8 cellular contexts compared by ENCODE assay signal in genomic region chr12:106986625-106987389, GRCh38. TPM values are rescaled to one million over a fixed set of nuclear protein-coding genes. Genes with fewer than 3 reads are reported as not detected.
A peak's percentile ranks its signal among the peaks of the same experiment; 100 is the strongest.
DNase-seq lines count a peak whose midpoint lies in the region; ATAC-seq and TF ChIP-seq lines count a peak whose summit lies in the region.

TSS of gene MTERF2 (minus strand) at chr12:106987146. CDS start at chr12:106978714, 8,432 bp downstream.

- peak; percentile 75 for TF ChIP-seq POLR2A in GM19099 (IDR thresholded peaks at IDR 0.05; ENCODE audit: extremely low read depth, insufficient read length, low read depth)

- H3K4me3 Mint-ChIP-seq in activated CD4-positive, alpha-beta T cell treated with anti-CD3 and anti-CD28 coated beads, Interleukin-2, amount 10 ng/mL, durations not matched to agents 7 days and 5 days: peak within 1 kb of the TSS; percentile 92

- DNase-seq in AML-193 (lab: John Stamatoyannopoulos, UW) (peak; percentile 71 to 77), NCI-H510A (lab: John Stamatoyannopoulos, UW) (peak; percentile 87), cortex of kidney (lab: John Stamatoyannopoulos, UW) (peak; percentile 96), left kidney (ENCODE audit: low read depth, low spot score) (peak; percentile 98)
- DNase-seq in activated CD4-positive, alpha-beta T cell treated with anti-CD3 and anti-CD28 coated beads, Interleukin-2, amount 10 ng/mL, durations not matched to agents 7 days and 5 days: peak; percentile 81
- peak; percentile 83 for DNase-seq in stimulated activated CD4-positive, alpha-beta T cell treated with anti-CD3 and anti-CD28 coated beads, Interleukin-1b, Interleukin-23, amount 100 ng/mL, for 48 hours

- peaks cover 23% of the 10 kb centered on the region for H3K36me3 Mint-ChIP-seq in activated CD4-positive, alpha-beta T cell treated with anti-CD3 and anti-CD28 coated beads, Interleukin-2, amount 10 ng/mL, durations not matched to agents 7 days and 5 days (ENCODE audit: low read depth)

- POLR2A ChIA-PET in activated CD4-positive, alpha-beta T cell treated with anti-CD3 and anti-CD28 coated beads, Interleukin-2, amount 10 ng/mL, durations not matched to agents 7 days and 5 days (lab: Charles Lee): no interaction called here

- no peaks in the 10 kb centered on the region for H3K27me3 Mint-ChIP-seq in activated CD4-positive, alpha-beta T cell treated with anti-CD3 and anti-CD28 coated beads, Interleukin-2, amount 10 ng/mL, durations not matched to agents 7 days and 5 days

- H3K9me3 Mint-ChIP-seq in activated CD4-positive, alpha-beta T cell treated with anti-CD3 and anti-CD28 coated beads, Interleukin-2, amount 10 ng/mL, durations not matched to agents 7 days and 5 days: peaks cover 5% of the 10 kb centered on the region

- CTCF ChIA-PET in activated CD4-positive, alpha-beta T cell treated with anti-CD3 and anti-CD28 coated beads, Interleukin-2, amount 10 ng/mL, durations not matched to agents 7 days and 5 days (lab: Charles Lee): interaction anchor here (0.6 to 1.4 kb wide), 4 partner anchors 9 to 509 kb away, joined by 3 read pairs; no protein-coding TSS in a partner anchor

- peaks cover 39% of the 10 kb centered on the region for H3K4me1 Mint-ChIP-seq in activated CD4-positive, alpha-beta T cell treated with anti-CD3 and anti-CD28 coated beads, Interleukin-2, amount 10 ng/mL, durations not matched to agents 7 days and 5 days

- ATAC-seq in HG03378 (IDR thresholded peaks at IDR 0.05; ENCODE audit: unreplicated experiment): peak; percentile 87

- H3K27ac Mint-ChIP-seq in activated CD4-positive, alpha-beta T cell treated with anti-CD3 and anti-CD28 coated beads, Interleukin-2, amount 10 ng/mL, durations not matched to agents 7 days and 5 days: peak within 1 kb of the TSS; percentile 85

RNA-seq across cellular contexts. Expression of gene MTERF2, which starts in this region (rescaled TPM):
- total RNA-seq in activated CD4-positive, alpha-beta T cell treated with anti-CD3 and anti-CD28 coated beads, Interleukin-2, amount 10 ng/mL, durations not matched to agents 7 days and 5 days: 1 to 10 TPM; 6.8 to 7.7 TPM

Comparison
In these comparisons a context has a peak if more than half of its experiments do, and no peak if none do; other contexts are left out.
1. Peak in every context shown above with its lines: DNase-seq and ATAC-seq.